14 cellular contexts compared by ENCODE assay signal in genomic region chr4:92551616-92552015, GRCh38.
"Had no signal": no experiment of that assay in that cellular context is flagged by ENCODE, and none has a peak within 500 bp of the region (broad histone marks: within the 10 kb centered on the region; RNA-seq: fewer than 3 reads in every experiment).

No MANE protein-coding gene starts in this region.

- DNase-seq: activated CD4-positive, alpha-beta T cell treated with anti-CD3 and anti-CD28 coated beads, Interleukin-2, amount 10 ng/mL, durations not matched to agents 24 days and 14 days; activated CD4-positive, CD25-positive, alpha-beta regulatory T cell; activated CD8-positive, alpha-beta memory T cell treated with anti-CD3 and anti-CD28 coated beads, Interleukin-2, amount 50 U/mL, for 48 hours; activated naive CD8-positive, alpha-beta T cell treated with anti-CD3 and anti-CD28 coated beads for 36 hours; anterior cingulate cortex; brain microvascular endothelial cell; cerebellar nuclear complex; effector memory CD8-positive, alpha-beta T cell; heart left ventricle; lower lobe of right lung; spleen; stimulated activated CD4-positive, alpha-beta T cell treated with anti-CD3 and anti-CD28 coated beads, Interleukin-1b, Interleukin-23, amount 100 ng/mL, for 48 hours; stimulated activated naive CD8-positive, alpha-beta T cell treated with anti-CD3 and anti-CD28 coated beads, Interleukin-15, amount 100 ng/mL, for 72 hours had no signal

- ATAC-seq: effector memory CD8-positive, alpha-beta T cell; heart left ventricle; lower lobe of right lung; sciatic nerve; stimulated activated naive CD8-positive, alpha-beta T cell treated with anti-CD3 and anti-CD28 coated beads, Interleukin-15, amount 100 ng/mL, for 72 hours had no signal
